ENCODE assay signal across 24 cellular contexts in the genomic region with DNA sequence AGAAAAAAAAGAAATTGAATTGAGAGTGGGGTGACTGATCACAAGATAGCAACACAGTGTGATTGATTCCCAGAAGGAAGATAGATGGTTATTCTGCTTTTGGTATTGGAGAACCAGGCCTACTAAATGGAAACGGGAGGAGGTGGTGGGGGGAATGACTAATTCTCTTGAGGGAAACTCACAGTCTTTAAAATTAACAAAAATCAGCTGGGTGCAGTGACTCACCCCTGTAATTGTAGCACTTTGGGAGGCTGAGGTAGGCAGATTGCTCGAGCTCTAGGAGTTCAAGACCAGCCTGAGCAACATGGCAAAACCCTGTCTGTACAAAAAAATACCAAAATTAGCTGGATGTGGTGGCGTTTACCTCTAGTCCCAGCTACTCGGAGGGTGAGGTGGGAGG.
DNase-seq lines count a peak whose midpoint lies in the region; TF ChIP-seq lines count a peak whose summit lies in the region.
"Had no signal": no experiment of that assay in that cellular context is flagged by ENCODE, and none has a peak within 500 bp of the region (broad histone marks: within the 10 kb centered on the region; RNA-seq: fewer than 3 reads in every experiment).

No MANE protein-coding gene starts in this region.

- peaks cover 18% of the 10 kb centered on the region for H3K27me3 Mint-ChIP-seq in mesothelial cell of epicardium (ENCODE audit: low read depth)
- H3K27me3 Mint-ChIP-seq: activated naive CD8-positive, alpha-beta T cell; B cell; progenitor cell of endocrine pancreas had no signal

- in situ Hi-C loops in ACHN (cut with HindIII; ENCODE audit: low pct_ligation_motif_present, low pct_unique_long_range_greater_than_20kb, low sequenced_read_pairs), result no loop called here

- H3K9me3 Mint-ChIP-seq in mesothelial cell of epicardium, result peaks cover 6% of the 10 kb centered on the region

- no peak overlapping the region for H3K27ac Mint-ChIP-seq in mesothelial cell of epicardium
- H3K27ac Mint-ChIP-seq: activated naive CD8-positive, alpha-beta T cell; B cell; GM23338; progenitor cell of endocrine pancreas had no signal

- DNase-seq in EH (ENCODE audit: low read depth) (peak; percentile 50), HCEC 1CT (peak; percentile 75), RPMI7951 (ENCODE audit: low read depth) (peak; percentile 48), foreskin fibroblast (peak; percentile 37 to 52), ACHN (no peak), mesothelial cell of epicardium (ENCODE audit: low spot score in 2 of 2, unreplicated experiment in 2 of 2) (no peak), caudate nucleus (lab: John Stamatoyannopoulos, UW) (no peak)
- DNase-seq: effector CD4-positive, alpha-beta T cell; erythroblast; kidney; NCI-H1048; NCI-H187 treated with DMSO at 0.1 percent for 48 hours; NCI-H345; OCI-M1; SHP77; SW 1271 had no signal

- no peaks in the 10 kb centered on the region for H3K4me1 Mint-ChIP-seq in mesothelial cell of epicardium
- H3K4me1 Mint-ChIP-seq: B cell, GM23338 had no signal

- TF ChIP-seq CTCF in foreskin fibroblast (IDR thresholded peaks at IDR 0.05; ENCODE audit: low read depth, low read length) (no peak), mesothelial cell of epicardium (IDR thresholded peaks at IDR 0.05; ENCODE audit: unreplicated experiment) (no peak)

- H3K27ac ChIP-seq in caudate nucleus (ENCODE audit: low read depth, low read length), result no peak overlapping the region
- H3K27ac ChIP-seq: HL-60, suprapubic skin, vagina had no signal

- H3K36me3 Mint-ChIP-seq in mesothelial cell of epicardium, result no peaks in the 10 kb centered on the region
- H3K36me3 Mint-ChIP-seq: activated naive CD8-positive, alpha-beta T cell had no signal

- no peak overlapping the region for H3K4me3 ChIP-seq in foreskin fibroblast (ENCODE audit: low read depth in 1 of 2, low read length in 2 of 2)
- H3K4me3 ChIP-seq: GM23338, lung, suprapubic skin, vagina had no signal

- H3K4me3 Mint-ChIP-seq in mesothelial cell of epicardium, result no peak overlapping the region
- H3K4me3 Mint-ChIP-seq: activated naive CD8-positive, alpha-beta T cell; B cell; GM23338 had no signal

Comparison
In these comparisons a context has a peak if more than half of its experiments do, and no peak if none do; other contexts are left out.
1. DNase-seq: peak in EH (single experiment), HCEC 1CT (single experiment), RPMI7951 (single experiment) and foreskin fibroblast (2 of 2); none in ACHN (single experiment), mesothelial cell of epicardium (0 of 2) and caudate nucleus (0 of 61).